1 cellular context compared by ENCODE assay signal in the genomic region with DNA sequence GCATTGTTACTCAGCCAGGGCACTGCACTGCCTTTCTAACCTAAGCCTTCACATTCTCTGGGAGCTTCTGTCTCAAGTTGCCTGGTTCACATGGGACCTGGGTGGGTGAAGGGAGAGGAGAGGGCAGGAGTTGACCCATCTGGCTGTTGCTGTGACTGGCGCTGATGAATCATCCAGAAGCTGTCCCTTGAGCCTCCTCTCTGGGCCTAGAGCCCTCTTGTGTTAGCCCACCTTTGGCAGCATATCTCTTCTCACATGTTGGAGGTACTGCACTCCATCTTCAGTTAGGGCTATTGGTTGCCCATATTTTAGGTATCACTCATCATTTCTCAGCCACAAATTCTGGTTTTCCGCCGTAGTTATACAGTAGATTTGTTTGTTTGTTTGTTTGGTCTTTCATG.
TF ChIP-seq lines count a peak whose summit lies in the region.

No MANE protein-coding gene starts in this region.

TF ChIP-seq in endothelial cell of umbilical vein, 7 proteins besides CTCF, POLR2A, EP300 and RAD21:
- no peak for TF ChIP-seq GATA2 (IDR thresholded peaks at IDR 0.05; ENCODE audit: insufficient read depth, insufficient read length, low read depth, low read length)
- TF ChIP-seq JUN (IDR thresholded peaks at IDR 0.05; ENCODE audit: borderline replicate concordance, insufficient read depth, insufficient read length, low read depth) = no peak
- no peak for TF ChIP-seq EZH2 (IDR thresholded peaks at IDR 0.05; ENCODE audit: borderline replicate concordance, low read depth, low read length, severe bottlenecking)
- TF ChIP-seq FOS (IDR thresholded peaks at IDR 0.05; ENCODE audit: borderline replicate concordance, insufficient read depth, low read length) = no peak
- TF ChIP-seq, protein P1, sequence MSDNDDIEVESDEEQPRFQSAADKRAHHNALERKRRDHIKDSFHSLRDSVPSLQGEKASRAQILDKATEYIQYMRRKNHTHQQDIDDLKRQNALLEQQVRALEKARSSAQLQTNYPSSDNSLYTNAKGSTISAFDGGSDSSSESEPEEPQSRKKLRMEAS (IDR thresholded peaks at IDR 0.05; ENCODE audit: insufficient read depth, insufficient read length) = no peak
- no peak for TF ChIP-seq MYC (IDR thresholded peaks at IDR 0.05; ENCODE audit: low read depth, low read length)
- no peak for TF ChIP-seq POLR2AphosphoS5 (IDR thresholded peaks at IDR 0.05; ENCODE audit: insufficient read depth, low read depth, low read length)
TF ChIP-seq in endothelial cell of umbilical vein: peak in this region for 0.
